ENCODE assay signal across 8 cellular contexts in genomic region chr6:89079611-89080213, GRCh38. TPM values are rescaled to one million over a fixed set of nuclear protein-coding genes. Genes with fewer than 3 reads are reported as not detected.
DNase-seq lines count a peak whose midpoint lies in the region; ATAC-seq lines count a peak whose summit lies in the region.

No MANE protein-coding gene starts in this region.

- peak overlapping the region; percentile 81 for H3K4me3 ChIP-seq in HUES6 (ENCODE audit: low read depth, low read length)

- no peaks in the 10 kb centered on the region for H3K9me3 ChIP-seq in HUES6 (ENCODE audit: control insufficient read depth, insufficient read depth, low read depth, low read length)

- DNase-seq in DMS53 (lab: John Stamatoyannopoulos, UW) (peak; percentile 58), T follicular helper cell (ENCODE audit: low read depth) (peak; percentile 21), amygdala (lab: John Stamatoyannopoulos, UW) (peak in 32 of 56 donors; percentile 3 to 55 (median 14)), left ventricle myocardium superior (peak; percentile 67), pulmonary artery endothelial cell (ENCODE audit: low read depth, low spot score) (peak; percentile 32)

- no peak for ATAC-seq in left ventricle myocardium superior
- ATAC-seq in GM19467 (IDR thresholded peaks at IDR 0.05; ENCODE audit: unreplicated experiment): no peak
- ATAC-seq in HG02970 (IDR thresholded peaks at IDR 0.05; ENCODE audit: low FRiP score, unreplicated experiment): no peak

- H3K27ac ChIP-seq in HUES6 (ENCODE audit: low read depth, low read length): peak overlapping the region; percentile 46; the same call in 1 of the 2 replicates

- H3K4me1 ChIP-seq in HUES6 (ENCODE audit: control insufficient read depth, insufficient read depth, low read length): peaks cover 23% of the 10 kb centered on the region

- intact Hi-C loops in left ventricle myocardium superior (cut with micrococcal nuclease): loop anchor here (10.0 kb wide), 2 partner anchors 45 to 95 kb away; no protein-coding TSS in a partner anchor

- peaks cover 13% of the 10 kb centered on the region for H3K36me3 ChIP-seq in HUES6 (ENCODE audit: control insufficient read depth, insufficient read depth, low read length)

- H3K27me3 ChIP-seq in HUES6 (ENCODE audit: control insufficient read depth, insufficient read depth, low read length): no peaks in the 10 kb centered on the region

- peak overlapping the region; percentile 61 for H3K9ac ChIP-seq in HUES6 (ENCODE audit: low read length)

RNA-seq across cellular contexts. Expression of gene PNRC1, which starts 0.8 kb away (rescaled TPM):
- total RNA-seq in left ventricle myocardium superior (161 TPM), pulmonary artery endothelial cell (49.1 and 49.5 TPM in 2 replicates)

RNA-seq across cellular contexts. Expression of gene SRSF12, which starts 38.2 kb away (rescaled TPM):
- 0.07 TPM for total RNA-seq in left ventricle myocardium superior
- total RNA-seq in pulmonary artery endothelial cell: 0.25 and 0.46 TPM in 2 replicates

Comparison
In these comparisons a context has a peak if more than half of its experiments do, and no peak if none do; other contexts are left out.
1. DNase-seq: peak in every context shown above with its lines; median percentile 67 in left ventricle myocardium superior; 58 in DMS53; 32 in pulmonary artery endothelial cell; 21 in T follicular helper cell; 14 in amygdala.